ENCODE assay signal across 7 cellular contexts in genomic region chr16:11784980-11785599, GRCh38. TPM values are rescaled to one million over a fixed set of nuclear protein-coding genes. Genes with fewer than 3 reads are reported as not detected.
DNase-seq lines count a peak whose midpoint lies in the region; ATAC-seq and TF ChIP-seq lines count a peak whose summit lies in the region.
"Not testable (repeated sequence)": the region's sequence is repeated elsewhere in the genome, so short reads cannot be mapped to it uniquely, and the experiment has no call there.

No MANE protein-coding gene starts in this region.

- TF ChIP-seq EP300 in esophagus muscularis mucosa (IDR thresholded peaks at IDR 0.05): not testable (repeated sequence)

- not testable (repeated sequence) for ATAC-seq in CD8-positive, alpha-beta T cell; RWPE2 (ENCODE audit: low read depth); naive thymus-derived CD8-positive, alpha-beta T cell; stimulated activated naive CD8-positive, alpha-beta T cell treated with anti-CD3 and anti-CD28 coated beads, Interleukin-15, amount 100 ng/mL, for 72 hours

- H3K4me3 ChIP-seq in CD8-positive, alpha-beta T cell (ENCODE audit: low read depth, low read length); RWPE2 (ENCODE audit: severe bottlenecking); esophagus muscularis mucosa: not testable (repeated sequence)

- not testable (repeated sequence) for H3K9me3 Mint-ChIP-seq in CD8-positive, alpha-beta T cell; activated CD4-positive, alpha-beta memory T cell treated with anti-CD3 and anti-CD28 coated beads for 36 hours; activated naive CD4-positive, alpha-beta T cell treated with anti-CD3 and anti-CD28 coated beads, Interleukin-2, amount 10 ng/mL, durations not matched to agents 7 days and 5 days; naive thymus-derived CD8-positive, alpha-beta T cell; stimulated activated naive CD8-positive, alpha-beta T cell treated with anti-CD3 and anti-CD28 coated beads, Interleukin-15, amount 100 ng/mL, for 72 hours

- H3K4me1 Mint-ChIP-seq in CD8-positive, alpha-beta T cell (ENCODE audit: low read depth): peaks cover 62% of the 10 kb centered on the region
- peaks cover 78% of the 10 kb centered on the region for H3K4me1 Mint-ChIP-seq in activated CD4-positive, alpha-beta memory T cell treated with anti-CD3 and anti-CD28 coated beads for 36 hours (ENCODE audit: low read depth)
- peaks cover 79% of the 10 kb centered on the region for H3K4me1 Mint-ChIP-seq in activated naive CD4-positive, alpha-beta T cell treated with anti-CD3 and anti-CD28 coated beads, Interleukin-2, amount 10 ng/mL, durations not matched to agents 7 days and 5 days
- H3K4me1 Mint-ChIP-seq in naive thymus-derived CD8-positive, alpha-beta T cell: peaks cover 26 to 72% (median 64%) of the 10 kb centered on the region in 4 donors
- peaks cover 99% of the 10 kb centered on the region for H3K4me1 Mint-ChIP-seq in stimulated activated naive CD8-positive, alpha-beta T cell treated with anti-CD3 and anti-CD28 coated beads, Interleukin-15, amount 100 ng/mL, for 72 hours

- intact Hi-C loops in CD8-positive, alpha-beta T cell (cut with DNase I, micrococcal nuclease): loop anchor here (5.0 kb wide), 2 partner anchors 43 to 67 kb away; partner anchors contain the start of genes RSL1D1 (in 1 of the 2) and TXNDC11 (in 1 of the 2)
- intact Hi-C loops in activated CD4-positive, alpha-beta memory T cell treated with anti-CD3 and anti-CD28 coated beads for 36 hours (cut with micrococcal nuclease): not testable (repeated sequence)
- intact Hi-C loops in esophagus muscularis mucosa (cut with DNase I): loop anchor here (5.0 kb wide), 1 partner anchor 67 kb away; the partner anchor contains the start of gene RSL1D1

- not testable (repeated sequence) for H3K9me3 ChIP-seq in CD8-positive, alpha-beta T cell (ENCODE audit: low read length); RWPE2 (ENCODE audit: severe bottlenecking); esophagus muscularis mucosa

- CTCF ChIA-PET in CD8-positive, alpha-beta T cell (lab: Charles Lee): interaction anchor here (0.9 kb wide), 1 partner anchor 121 kb away, joined by 3 read pairs; no protein-coding TSS in a partner anchor
- CTCF ChIA-PET in activated CD4-positive, alpha-beta memory T cell treated with anti-CD3 and anti-CD28 coated beads for 36 hours (lab: Charles Lee): interaction anchor here (0.6 to 10.2 kb wide), 3 partner anchors 12 to 42 kb away, joined by 3 to 99 read pairs (median 3); partner anchors contain the start of genes TXNDC11 and ZC3H7A
- CTCF ChIA-PET in activated naive CD4-positive, alpha-beta T cell treated with anti-CD3 and anti-CD28 coated beads, Interleukin-2, amount 10 ng/mL, durations not matched to agents 7 days and 5 days (lab: Charles Lee): interaction anchor here (1.1 to 3.3 kb wide), 2 partner anchors 8 to 13 kb away, joined by 3 to 17 read pairs; partner anchors contain the start of gene ZC3H7A

- POLR2A ChIA-PET in CD8-positive, alpha-beta T cell (lab: Charles Lee): interaction anchor here (0.6 kb wide), 1 partner anchor 295 kb away, joined by 4 read pairs; no protein-coding TSS in a partner anchor
- POLR2A ChIA-PET in activated CD4-positive, alpha-beta memory T cell treated with anti-CD3 and anti-CD28 coated beads for 36 hours (lab: Charles Lee): interaction anchor here (0.7 to 5.4 kb wide), 2 partner anchors 12 to 204 kb away, joined by 3 to 34 read pairs; partner anchors contain the start of gene ZC3H7A
- POLR2A ChIA-PET in naive thymus-derived CD8-positive, alpha-beta T cell (lab: Charles Lee): interaction anchor here (4.3 kb wide), 1 partner anchor 12 kb away, joined by 47 read pairs; the partner anchor contains the start of gene ZC3H7A

- not testable (repeated sequence) for H3K27ac ChIP-seq in CD8-positive, alpha-beta T cell (ENCODE audit: low read depth, low read length)
- H3K27ac ChIP-seq in RWPE2 (ENCODE audit: poor library complexity, severe bottlenecking): peak overlapping the region; percentile 94
- peak overlapping the region; percentile 78 to 87 (median 84) for H3K27ac ChIP-seq in esophagus muscularis mucosa (replicated peaks in 1 of 4)

- not testable (repeated sequence) for H3K36me3 ChIP-seq in CD8-positive, alpha-beta T cell (ENCODE audit: insufficient read depth, low read length)
- peaks cover 20% of the 10 kb centered on the region for H3K36me3 ChIP-seq in RWPE2 (ENCODE audit: low read depth)
- H3K36me3 ChIP-seq in esophagus muscularis mucosa: peaks cover 0 to 12% (median 0%) of the 10 kb centered on the region in 4 donors

- DNase-seq in CD8-positive, alpha-beta T cell; RWPE2 (ENCODE audit: low spot score); activated CD4-positive, alpha-beta memory T cell treated with anti-CD3 and anti-CD28 coated beads for 36 hours; activated naive CD4-positive, alpha-beta T cell treated with anti-CD3 and anti-CD28 coated beads, Interleukin-2, amount 10 ng/mL, durations not matched to agents 7 days and 5 days; esophagus muscularis mucosa (ENCODE audit: extremely low spot score); naive thymus-derived CD8-positive, alpha-beta T cell; stimulated activated naive CD8-positive, alpha-beta T cell treated with anti-CD3 and anti-CD28 coated beads, Interleukin-15, amount 100 ng/mL, for 72 hours: not testable (repeated sequence)

- H3K36me3 Mint-ChIP-seq in CD8-positive, alpha-beta T cell: peaks cover 21% of the 10 kb centered on the region
- H3K36me3 Mint-ChIP-seq in activated CD4-positive, alpha-beta memory T cell treated with anti-CD3 and anti-CD28 coated beads for 36 hours: peaks cover 21% of the 10 kb centered on the region
- H3K36me3 Mint-ChIP-seq in activated naive CD4-positive, alpha-beta T cell treated with anti-CD3 and anti-CD28 coated beads, Interleukin-2, amount 10 ng/mL, durations not matched to agents 7 days and 5 days: peaks cover 32% of the 10 kb centered on the region
- peaks cover 0 to 24% (median 5%) of the 10 kb centered on the region in 3 donors for H3K36me3 Mint-ChIP-seq in naive thymus-derived CD8-positive, alpha-beta T cell

- WGBS in esophagus muscularis mucosa: 91% methylated on average over 13 of the region's 13 CpGs

- not testable (repeated sequence) for TF ChIP-seq CTCF in CD8-positive, alpha-beta T cell (IDR thresholded peaks at IDR 0.05); RWPE2 (IDR thresholded peaks at IDR 0.05; ENCODE audit: poor library complexity, severe bottlenecking); esophagus muscularis mucosa (IDR thresholded peaks at IDR 0.05)

- not testable (repeated sequence) for TF ChIP-seq POLR2A in esophagus muscularis mucosa (IDR thresholded peaks at IDR 0.05; ENCODE audit: low read depth)

- peak overlapping the region; percentile 88 for H3K27ac Mint-ChIP-seq in CD8-positive, alpha-beta T cell
- H3K27ac Mint-ChIP-seq in activated CD4-positive, alpha-beta memory T cell treated with anti-CD3 and anti-CD28 coated beads for 36 hours: peak overlapping the region; percentile 100
- H3K27ac Mint-ChIP-seq in activated naive CD4-positive, alpha-beta T cell treated with anti-CD3 and anti-CD28 coated beads, Interleukin-2, amount 10 ng/mL, durations not matched to agents 7 days and 5 days: peak overlapping the region; percentile 94
- H3K27ac Mint-ChIP-seq in naive thymus-derived CD8-positive, alpha-beta T cell: peak overlapping the region in 9 of 10 donors; percentile 10 to 94 (median 80)
- H3K27ac Mint-ChIP-seq in stimulated activated naive CD8-positive, alpha-beta T cell treated with anti-CD3 and anti-CD28 coated beads, Interleukin-15, amount 100 ng/mL, for 72 hours: peak overlapping the region in 1 of 2 donors; percentile 92

- not testable (repeated sequence) for H3K27me3 Mint-ChIP-seq in CD8-positive, alpha-beta T cell (ENCODE audit: low read depth); activated CD4-positive, alpha-beta memory T cell treated with anti-CD3 and anti-CD28 coated beads for 36 hours; activated naive CD4-positive, alpha-beta T cell treated with anti-CD3 and anti-CD28 coated beads, Interleukin-2, amount 10 ng/mL, durations not matched to agents 7 days and 5 days; naive thymus-derived CD8-positive, alpha-beta T cell; stimulated activated naive CD8-positive, alpha-beta T cell treated with anti-CD3 and anti-CD28 coated beads, Interleukin-15, amount 100 ng/mL, for 72 hours

- H3K4me1 ChIP-seq in CD8-positive, alpha-beta T cell (ENCODE audit: insufficient read depth, low read length): peaks cover 51% of the 10 kb centered on the region
- peaks cover 32% of the 10 kb centered on the region for H3K4me1 ChIP-seq in RWPE2 (ENCODE audit: insufficient read depth, poor library complexity, severe bottlenecking)
- peaks cover 45 to 92% (median 82%) of the 10 kb centered on the region in 4 donors for H3K4me1 ChIP-seq in esophagus muscularis mucosa

- H3K4me3 Mint-ChIP-seq in CD8-positive, alpha-beta T cell; activated CD4-positive, alpha-beta memory T cell treated with anti-CD3 and anti-CD28 coated beads for 36 hours; activated naive CD4-positive, alpha-beta T cell treated with anti-CD3 and anti-CD28 coated beads, Interleukin-2, amount 10 ng/mL, durations not matched to agents 7 days and 5 days: not testable (repeated sequence)
- H3K4me3 Mint-ChIP-seq in naive thymus-derived CD8-positive, alpha-beta T cell: peak overlapping the region in 2 of 10 donors; percentile 2 to 14
- H3K4me3 Mint-ChIP-seq in stimulated activated naive CD8-positive, alpha-beta T cell treated with anti-CD3 and anti-CD28 coated beads, Interleukin-15, amount 100 ng/mL, for 72 hours: peak overlapping the region; percentile 45 to 49

- not testable (repeated sequence) for H3K27me3 ChIP-seq in CD8-positive, alpha-beta T cell (ENCODE audit: insufficient read depth, low read length); RWPE2 (ENCODE audit: insufficient read depth, poor library complexity, severe bottlenecking); esophagus muscularis mucosa

RNA-seq across cellular contexts. Expression of gene ZC3H7A, which starts 12.0 kb away (rescaled TPM):
- 100 to 1,000 TPM; 105 to 106 TPM for total RNA-seq in CD8-positive, alpha-beta T cell
- 10 to 100 TPM; 65.1 to 75.5 TPM for total RNA-seq in activated CD4-positive, alpha-beta memory T cell treated with anti-CD3 and anti-CD28 coated beads for 36 hours
- 10 to 100 TPM; 51.1 to 61.0 (median 61.0) TPM for total RNA-seq in esophagus muscularis mucosa
- 10 to 100 TPM; 71.0 to 72.2 TPM for total RNA-seq in naive thymus-derived CD8-positive, alpha-beta T cell
- polyA plus RNA-seq in naive thymus-derived CD8-positive, alpha-beta T cell: 10 to 100 TPM; 29.7 to 35.1 (median 32.3) TPM

RNA-seq across cellular contexts. Expression of gene TXNDC11, which starts 42.4 kb away (rescaled TPM):
- 100 to 1,000 TPM; 118 to 130 TPM for total RNA-seq in CD8-positive, alpha-beta T cell
- 10 to 100 TPM; 28.4 to 29.9 TPM for total RNA-seq in activated CD4-positive, alpha-beta memory T cell treated with anti-CD3 and anti-CD28 coated beads for 36 hours
- total RNA-seq in esophagus muscularis mucosa: 10 to 100 TPM; 32.4 to 47.2 (median 38.2) TPM
- total RNA-seq in naive thymus-derived CD8-positive, alpha-beta T cell: 10 to 100 TPM; 35.3 to 41.8 TPM
- polyA plus RNA-seq in naive thymus-derived CD8-positive, alpha-beta T cell: 10 to 100 TPM; 31.8 to 46.8 (median 35.4) TPM
